In the genomic region with DNA sequence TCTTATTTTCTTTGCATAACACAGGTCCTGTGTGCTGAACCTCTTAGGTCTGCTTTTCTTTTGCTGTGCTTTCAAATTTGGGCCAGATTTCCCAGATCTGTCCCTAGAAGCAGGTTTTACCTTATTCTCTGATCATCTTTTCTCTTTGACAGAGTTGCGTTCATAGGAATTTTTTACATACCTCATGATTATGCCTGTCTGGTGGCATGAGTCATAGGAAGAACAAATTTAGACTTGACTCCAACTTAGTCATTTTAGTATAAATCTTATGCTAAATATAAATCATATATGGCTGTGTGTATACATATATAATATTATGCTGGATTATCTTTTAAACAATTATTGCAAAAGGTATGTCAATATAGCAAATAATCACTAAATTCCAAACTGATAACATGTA, we compare ENCODE assay signal across 19 cellular contexts.
DNase-seq lines count a peak whose midpoint lies in the region; ATAC-seq and TF ChIP-seq lines count a peak whose summit lies in the region.
"Had no signal": no experiment of that assay in that cellular context is flagged by ENCODE, and none has a peak within 500 bp of the region (broad histone marks: within the 10 kb centered on the region; RNA-seq: fewer than 3 reads in every experiment).

No MANE protein-coding gene starts in this region.

- TF ChIP-seq POLR2A in breast epithelium (IDR thresholded peaks at IDR 0.05) = no peak

- H3K27me3 Mint-ChIP-seq in MCF 10A (ENCODE audit: insufficient read depth, unreplicated experiment) (no peaks in the 10 kb centered on the region), type B pancreatic cell (no peaks in the 10 kb centered on the region)
- H3K27me3 Mint-ChIP-seq: CD4-positive, CD25-positive, alpha-beta regulatory T cell had no signal

- intact Hi-C loops in MCF 10A (cut with micrococcal nuclease) = no loop called here
- intact Hi-C loops in breast epithelium (cut with DNase I; ENCODE audit: low total_unique reads) = no loop called here
- intact Hi-C loops in posterior cingulate gyrus (cut with DNase I) = no loop called here
- intact Hi-C loops in psoas muscle (cut with DNase I) = no loop called here

- DNase-seq in MCF 10A (ENCODE audit: unreplicated experiment) = peak; percentile 42
- DNase-seq in breast epithelium (ENCODE audit: low spot score in 2 of 2) = no peak
- DNase-seq in brain microvascular endothelial cell = peak; percentile 16
- DNase-seq in foreskin keratinocyte = peak; percentile 60 to 81
- no peak for DNase-seq in type B pancreatic cell (ENCODE audit: extremely low spot score, unreplicated experiment)
- DNase-seq in posterior cingulate gyrus = no peak
- DNase-seq in NCI-H1092 treated with DMSO at 0.1 percent for 48 hours (lab: John Stamatoyannopoulos, UW) = no peak
- DNase-seq in psoas muscle = no peak
- DNase-seq: 8988T; CD4-positive, CD25-positive, alpha-beta regulatory T cell; GM23248; H7; Kasumi-1; NCI-H2029 treated with DMSO at 0.1 percent for 48 hours; NCI-H446 treated with DMSO at 0.1 percent for 48 hours; NCI-H526 treated with DMSO at 0.1 percent for 48 hours; SHP77 treated with DMSO at 0.1 percent for 48 hours had no signal

- H3K4me1 Mint-ChIP-seq in MCF 10A (ENCODE audit: insufficient read depth, unreplicated experiment) = peaks cover 12% of the 10 kb centered on the region
- no peaks in the 10 kb centered on the region for H3K4me1 Mint-ChIP-seq in type B pancreatic cell (ENCODE audit: unreplicated experiment)
- H3K4me1 Mint-ChIP-seq: CD4-positive, CD25-positive, alpha-beta regulatory T cell had no signal

- H3K27me3 ChIP-seq in breast epithelium (no peaks in the 10 kb centered on the region), brain microvascular endothelial cell (replicated peaks) (no peaks in the 10 kb centered on the region), foreskin keratinocyte (no peaks in the 10 kb centered on the region), psoas muscle (ENCODE audit: insufficient read depth in 3 of 3, low read length in 2 of 3) (no peaks in the 10 kb centered on the region)
- H3K27me3 ChIP-seq: BLaER1 had no signal

- no peaks in the 10 kb centered on the region for H3K9me3 ChIP-seq in breast epithelium
- no peaks in the 10 kb centered on the region for H3K9me3 ChIP-seq in psoas muscle
- H3K9me3 ChIP-seq: BLaER1 had no signal

- no peaks in the 10 kb centered on the region for H3K9me3 Mint-ChIP-seq in MCF 10A (ENCODE audit: unreplicated experiment)
- no peaks in the 10 kb centered on the region for H3K9me3 Mint-ChIP-seq in type B pancreatic cell

- no peak overlapping the region for H3K27ac Mint-ChIP-seq in MCF 10A (ENCODE audit: low read depth, unreplicated experiment)
- H3K27ac Mint-ChIP-seq in type B pancreatic cell = peak overlapping the region; percentile 71
- H3K27ac Mint-ChIP-seq: CD4-positive, CD25-positive, alpha-beta regulatory T cell had no signal

- H3K36me3 Mint-ChIP-seq in MCF 10A (ENCODE audit: insufficient read depth, unreplicated experiment) = no peaks in the 10 kb centered on the region
- H3K36me3 Mint-ChIP-seq in type B pancreatic cell = no peaks in the 10 kb centered on the region
- H3K36me3 Mint-ChIP-seq: CD4-positive, CD25-positive, alpha-beta regulatory T cell had no signal

- no TSS peak for BruUV-seq in MCF 10A (replicated peaks; lab: Mats Ljungman, UMichigan)

- H3K36me3 ChIP-seq in breast epithelium (no peaks in the 10 kb centered on the region), brain microvascular endothelial cell (replicated peaks) (no peaks in the 10 kb centered on the region), psoas muscle (ENCODE audit: insufficient read depth in 1 of 2, low read depth in 1 of 2) (no peaks in the 10 kb centered on the region)
- H3K36me3 ChIP-seq: BLaER1 had no signal

- H3K4me3 Mint-ChIP-seq in MCF 10A (ENCODE audit: unreplicated experiment) (no peak overlapping the region), type B pancreatic cell (no peak overlapping the region)
- H3K4me3 Mint-ChIP-seq: CD4-positive, CD25-positive, alpha-beta regulatory T cell had no signal

- H3K4me1 ChIP-seq in breast epithelium = no peaks in the 10 kb centered on the region
- H3K4me1 ChIP-seq in foreskin keratinocyte = peaks cover 28% of the 10 kb centered on the region
- H3K4me1 ChIP-seq in psoas muscle = no peaks in the 10 kb centered on the region

- CTCF ChIA-PET in MCF 10A (lab: Yijun Ruan, JAX) = no interaction called here

- no peak overlapping the region for H3K4me3 ChIP-seq in breast epithelium
- H3K4me3 ChIP-seq in brain microvascular endothelial cell (ENCODE audit: low read depth, low read length) = no peak overlapping the region
- H3K4me3 ChIP-seq in psoas muscle = no peak overlapping the region
- H3K4me3 ChIP-seq: BLaER1, GM23248, K562 had no signal

- POLR2A ChIA-PET in MCF 10A (lab: Yijun Ruan, JAX) = no interaction called here

- in situ Hi-C loops in brain microvascular endothelial cell (cut with HindIII; ENCODE audit: low pct_ligation_motif_present, low sequenced_read_pairs) = no loop called here

- TF ChIP-seq CTCF in MCF 10A (IDR thresholded peaks at IDR 0.05; ENCODE audit: unreplicated experiment) (no peak), breast epithelium (IDR thresholded peaks at IDR 0.05) (no peak), brain microvascular endothelial cell (IDR thresholded peaks at IDR 0.05; ENCODE audit: low read depth, low read length, missing control alignments) (no peak), foreskin keratinocyte (conservative IDR thresholded peaks at IDR 0.05) (no peak), type B pancreatic cell (conservative IDR thresholded peaks at IDR 0.05) (no peak), psoas muscle (IDR thresholded peaks at IDR 0.05) (no peak)

- WGBS in psoas muscle, 3 donors = 87 to 97% (median 94%) methylated on average over 1 of the region's 1 CpG

- ATAC-seq in foreskin keratinocyte (peak; percentile 82), psoas muscle (no peak)
- ATAC-seq: K562 had no signal

- H3K27ac ChIP-seq in breast epithelium (no peak overlapping the region), brain microvascular endothelial cell (no peak overlapping the region), foreskin keratinocyte (peak overlapping the region; percentile 73), psoas muscle (no peak overlapping the region)
- H3K27ac ChIP-seq: BLaER1, GM23248 had no signal

Comparison
In these comparisons a context has a peak if more than half of its experiments do, and no peak if none do; other contexts are left out.
1. DNase-seq: peak in MCF 10A (single experiment), brain microvascular endothelial cell (single experiment) and foreskin keratinocyte (2 of 2); none in breast epithelium (0 of 2), type B pancreatic cell (single experiment), posterior cingulate gyrus (0 of 10), NCI-H1092 treated with DMSO at 0.1 percent for 48 hours (single experiment) and psoas muscle (0 of 2).